ENCODE assay signal across 19 cellular contexts in the genomic region with DNA sequence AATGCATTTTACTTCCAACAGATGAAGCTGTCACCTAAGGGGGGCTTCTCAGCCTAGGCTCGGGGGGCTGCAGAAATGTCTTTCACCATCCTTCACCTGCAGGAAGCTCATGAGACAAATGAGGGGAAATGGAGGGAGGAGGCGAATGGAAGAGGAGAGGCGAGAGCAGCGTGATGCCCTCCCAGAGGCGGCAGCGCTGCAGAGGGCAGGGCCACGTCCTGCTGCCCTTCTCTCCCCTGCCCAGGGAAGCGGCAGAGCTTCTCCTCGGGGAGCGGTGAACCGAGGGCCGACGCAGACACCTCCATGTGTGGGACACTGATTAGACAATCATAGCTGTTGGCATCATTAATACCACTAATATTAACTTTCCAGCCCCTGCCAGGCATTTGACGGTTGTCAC.
A peak's percentile ranks its signal among the peaks of the same experiment; 100 is the strongest.
DNase-seq lines count a peak whose midpoint lies in the region; ATAC-seq, FAIRE-seq and TF ChIP-seq lines count a peak whose summit lies in the region.
"Had no signal": no experiment of that assay in that cellular context is flagged by ENCODE, and none has a peak within 500 bp of the region (broad histone marks: within the 10 kb centered on the region; RNA-seq: fewer than 3 reads in every experiment).

No MANE protein-coding gene starts in this region.

- no CpG with 5 or more reads among the region's 14 CpGs for WGBS in neuronal stem cell (ENCODE audit: extremely low coverage in 2 of 2, insufficient read length in 2 of 2, insufficient replicate concordance in 1 of 2), 2 donors

- H3K9me3 Mint-ChIP-seq in GM23338 = no peaks in the 10 kb centered on the region
- no peaks in the 10 kb centered on the region for H3K9me3 Mint-ChIP-seq in chondrocyte (ENCODE audit: low read depth)
- no peaks in the 10 kb centered on the region for H3K9me3 Mint-ChIP-seq in CD8-positive, alpha-beta T cell

- peak overlapping the region; percentile 84 for H3K14ac ChIP-seq in neuronal stem cell (ENCODE audit: low read length)

- H2AFZ ChIP-seq in GM23338 = no peak overlapping the region; the same call in 1 of the 2 replicates
- H2AFZ ChIP-seq in neuronal stem cell (ENCODE audit: low read length) = no peak overlapping the region

- TF ChIP-seq CTCF in GM23338 (conservative IDR thresholded peaks at IDR 0.05; ENCODE audit: low read depth in 2 of 2) = no peak
- no peak for TF ChIP-seq CTCF in chondrocyte (IDR thresholded peaks at IDR 0.05)
- TF ChIP-seq CTCF in upper lobe of right lung (IDR thresholded peaks at IDR 0.05) = no peak
- no peak for TF ChIP-seq CTCF in GM10248 (IDR thresholded peaks at IDR 0.05; ENCODE audit: control extremely low read depth, extremely low read depth, low read depth, missing control alignments)
- TF ChIP-seq CTCF in CD8-positive, alpha-beta T cell (IDR thresholded peaks at IDR 0.05) = no peak

- H3K27me3 ChIP-seq in GM23338 (ENCODE audit: insufficient read depth) (peaks cover 9% of the 10 kb centered on the region; the same call in 1 of the 2 replicates), neuronal stem cell (ENCODE audit: control insufficient read depth in 3 of 3, insufficient read depth in 3 of 3, low read depth in 1 of 3, low read length in 3 of 3) (peaks cover 0 to 21% (median 0%) of the 10 kb centered on the region in 3 experiments), upper lobe of right lung (no peaks in the 10 kb centered on the region)
- H3K27me3 ChIP-seq in CD8-positive, alpha-beta T cell (ENCODE audit: insufficient read depth, low read length) = no peaks in the 10 kb centered on the region
- H3K27me3 ChIP-seq: BLaER1 treated with 17β-estradiol and CSF1 and Interleukin-3, amounts not matched to agents 10 nM and 100 nM had no signal

- peak overlapping the region; percentile 12 for H2AK5ac ChIP-seq in neuronal stem cell (ENCODE audit: low read depth, low read length)

- no peak overlapping the region for H3K27ac Mint-ChIP-seq in GM23338
- no peak overlapping the region for H3K27ac Mint-ChIP-seq in chondrocyte (ENCODE audit: unreplicated experiment)
- H3K27ac Mint-ChIP-seq in CD8-positive, alpha-beta T cell = no peak overlapping the region
- H3K27ac Mint-ChIP-seq: HFFc6, IgD-negative memory B cell had no signal

- no peak for DNase-seq in GM23338 (ENCODE audit: low spot score)
- DNase-seq in chondrocyte (ENCODE audit: low spot score) = peak; percentile 74
- DNase-seq in neuronal stem cell (ENCODE audit: low spot score) = no peak
- DNase-seq in upper lobe of right lung = peak; percentile 29
- no peak for DNase-seq in GM10248 (ENCODE audit: extremely low spot score)
- DNase-seq in RCC 7860 (ENCODE audit: low spot score) = no peak
- no peak for DNase-seq in CD8-positive, alpha-beta T cell
- DNase-seq: 8988T; AML-193; Calu3; CD4-positive, CD25-positive, alpha-beta regulatory T cell; DMS 273 treated with DMSO at 0.1 percent for 48 hours; GOT3; HCEC 1CT; HFFc6 had no signal

- H3K4me1 ChIP-seq in GM23338 (ENCODE audit: insufficient read depth) = peaks cover 8% of the 10 kb centered on the region
- H3K4me1 ChIP-seq in neuronal stem cell (ENCODE audit: control insufficient read depth in 2 of 2, insufficient read depth in 1 of 2, low read depth in 1 of 2, low read length in 2 of 2) = peaks cover 0 to 5% of the 10 kb centered on the region in 2 donors
- H3K4me1 ChIP-seq in upper lobe of right lung = no peaks in the 10 kb centered on the region
- H3K4me1 ChIP-seq in CD8-positive, alpha-beta T cell (ENCODE audit: insufficient read depth, low read length) = no peaks in the 10 kb centered on the region

- H3K4me3 Mint-ChIP-seq in GM23338 (no peak overlapping the region), chondrocyte (ENCODE audit: unreplicated experiment) (no peak overlapping the region)
- H3K4me3 Mint-ChIP-seq in CD8-positive, alpha-beta T cell = no peak overlapping the region
- H3K4me3 Mint-ChIP-seq: CD4-positive, CD25-positive, alpha-beta regulatory T cell; HFFc6; IgD-negative memory B cell had no signal

- FAIRE-seq in RCC 7860 (lab: Jason Lieb, UNC) = no peak
- FAIRE-seq: GM12878, GM18507 had no signal

- intact Hi-C loops in upper lobe of right lung (cut with DNase I) = no loop called here
- intact Hi-C loops in CD8-positive, alpha-beta T cell (cut with DNase I, micrococcal nuclease) = no loop called here

- H3K36me3 Mint-ChIP-seq in GM23338 (ENCODE audit: low read depth) (no peaks in the 10 kb centered on the region), chondrocyte (ENCODE audit: low read depth) (no peaks in the 10 kb centered on the region)
- no peaks in the 10 kb centered on the region for H3K36me3 Mint-ChIP-seq in CD8-positive, alpha-beta T cell
- H3K36me3 Mint-ChIP-seq: CD4-positive, CD25-positive, alpha-beta regulatory T cell; IgD-negative memory B cell had no signal

- H3K18ac ChIP-seq in neuronal stem cell (ENCODE audit: low read length) = peak overlapping the region; percentile 9

- peaks cover 16% of the 10 kb centered on the region for H3K4me1 Mint-ChIP-seq in GM23338
- peaks cover 6% of the 10 kb centered on the region for H3K4me1 Mint-ChIP-seq in chondrocyte (ENCODE audit: low read depth)
- peaks cover 2% of the 10 kb centered on the region for H3K4me1 Mint-ChIP-seq in CD8-positive, alpha-beta T cell (ENCODE audit: low read depth)

- no peaks in the 10 kb centered on the region for H3K79me1 ChIP-seq in neuronal stem cell (ENCODE audit: low read depth, low read length)

- no peaks in the 10 kb centered on the region for H3K9me2 ChIP-seq in GM23338 (ENCODE audit: insufficient read depth)

- H3K4ac ChIP-seq in neuronal stem cell (ENCODE audit: low read length) = no peak overlapping the region

- no peak overlapping the region for H4K91ac ChIP-seq in neuronal stem cell (ENCODE audit: low read depth, low read length, poor library complexity)

- 0 out of 2 replicates have a peak overlapping the region, but pooled peaks have one; percentile 69 for H3K4me2 ChIP-seq in GM23338
- no peak overlapping the region for H3K4me2 ChIP-seq in neuronal stem cell (ENCODE audit: insufficient read depth, low read length, poor library complexity, severe bottlenecking)

- H2BK12ac ChIP-seq in neuronal stem cell (ENCODE audit: low read length) = no peak overlapping the region

- no peak overlapping the region for H3K4me3 ChIP-seq in GM23338
- H3K4me3 ChIP-seq in neuronal stem cell (ENCODE audit: low read length in 2 of 2) = no peak overlapping the region
- no peak overlapping the region for H3K4me3 ChIP-seq in upper lobe of right lung
- no peak overlapping the region for H3K4me3 ChIP-seq in CD8-positive, alpha-beta T cell (ENCODE audit: low read depth, low read length)
- H3K4me3 ChIP-seq: BLaER1 treated with 17β-estradiol and CSF1 and Interleukin-3, amounts not matched to agents 10 nM and 100 nM; GM12878 had no signal

- no peaks in the 10 kb centered on the region for H4K20me1 ChIP-seq in GM23338 (replicated peaks; ENCODE audit: insufficient read depth)
- H4K20me1 ChIP-seq: BLaER1 treated with 17β-estradiol and CSF1 and Interleukin-3, amounts not matched to agents 10 nM and 100 nM had no signal

- no peak overlapping the region for H3K27ac ChIP-seq in GM23338 (ENCODE audit: low read depth)
- no peak overlapping the region for H3K27ac ChIP-seq in neuronal stem cell (replicated peaks; ENCODE audit: low read length)
- H3K27ac ChIP-seq in upper lobe of right lung = no peak overlapping the region
- no peak overlapping the region for H3K27ac ChIP-seq in CD8-positive, alpha-beta T cell (ENCODE audit: low read depth, low read length)
- H3K27ac ChIP-seq: BLaER1 treated with 17β-estradiol and CSF1 and Interleukin-3, amounts not matched to agents 10 nM and 100 nM had no signal

- no peaks in the 10 kb centered on the region for H3F3A ChIP-seq in GM23338 (replicated peaks; ENCODE audit: low read depth)

- no peak for ATAC-seq in GM23338
- no peak for ATAC-seq in upper lobe of right lung
- ATAC-seq in CD8-positive, alpha-beta T cell = no peak

- H3K9ac ChIP-seq in neuronal stem cell (ENCODE audit: low read depth, low read length, poor library complexity) = no peak overlapping the region

- no peak overlapping the region for H2BK15ac ChIP-seq in neuronal stem cell (ENCODE audit: low read length)

- H2BK5ac ChIP-seq in neuronal stem cell (ENCODE audit: low read length) = peak overlapping the region; percentile 9

- no peaks in the 10 kb centered on the region for H3K36me3 ChIP-seq in GM23338 (ENCODE audit: insufficient read depth)
- no peaks in the 10 kb centered on the region for H3K36me3 ChIP-seq in neuronal stem cell (replicated peaks in 1 of 2; ENCODE audit: control insufficient read depth in 2 of 2, insufficient read depth in 2 of 2, low read length in 2 of 2)
- H3K36me3 ChIP-seq in upper lobe of right lung = no peaks in the 10 kb centered on the region
- H3K36me3 ChIP-seq in CD8-positive, alpha-beta T cell (ENCODE audit: insufficient read depth, low read length) = no peaks in the 10 kb centered on the region
- H3K36me3 ChIP-seq: BLaER1 treated with 17β-estradiol and CSF1 and Interleukin-3, amounts not matched to agents 10 nM and 100 nM had no signal

- CTCF ChIA-PET in GM10248 (lab: Yijun Ruan, JAX) = interaction anchor here (0.8 to 2.9 kb wide), 12 partner anchors 8 to 746 kb away, joined by 3 to 10 read pairs (median 4); no protein-coding TSS in a partner anchor
- CTCF ChIA-PET in CD8-positive, alpha-beta T cell (lab: Charles Lee) = interaction anchor here (0.9 to 2.5 kb wide), 4 partner anchors 8 to 1592 kb away, joined by 3 to 15 read pairs (median 4); no protein-coding TSS in a partner anchor

- no peaks in the 10 kb centered on the region for H3K9me3 ChIP-seq in neuronal stem cell (replicated peaks in 1 of 2; ENCODE audit: control insufficient read depth in 2 of 2, insufficient read depth in 1 of 2, low read depth in 1 of 2, low read length in 2 of 2)
- no peaks in the 10 kb centered on the region for H3K9me3 ChIP-seq in upper lobe of right lung
- H3K9me3 ChIP-seq in CD8-positive, alpha-beta T cell (ENCODE audit: low read length) = no peaks in the 10 kb centered on the region

- no peak overlapping the region for H3K23ac ChIP-seq in neuronal stem cell (ENCODE audit: low read depth, low read length, poor library complexity)

- no peak overlapping the region for H4K8ac ChIP-seq in neuronal stem cell (ENCODE audit: low read depth, low read length)

- POLR2A ChIA-PET in GM10248 (lab: Yijun Ruan, JAX) = no interaction called here
- POLR2A ChIA-PET in CD8-positive, alpha-beta T cell (lab: Charles Lee) = no interaction called here

- no peak overlapping the region for H2BK120ac ChIP-seq in neuronal stem cell (ENCODE audit: low read depth, low read length)

- H3K27me3 Mint-ChIP-seq in GM23338 (ENCODE audit: insufficient read depth, low read depth, poor library complexity) = peaks cover 23% of the 10 kb centered on the region
- H3K27me3 Mint-ChIP-seq in chondrocyte (ENCODE audit: low read depth) = no peaks in the 10 kb centered on the region
- peaks cover 22% of the 10 kb centered on the region for H3K27me3 Mint-ChIP-seq in CD8-positive, alpha-beta T cell (ENCODE audit: low read depth)

- no peaks in the 10 kb centered on the region for H3K79me2 ChIP-seq in GM23338 (replicated peaks; ENCODE audit: insufficient read depth)

TF ChIP-seq in GM23338, 12 proteins besides CTCF, POLR2A, EP300 and RAD21:
- TF ChIP-seq ZNF331 (CRISPR knock-in tag; IDR thresholded peaks at IDR 0.05; ENCODE audit: low read depth) = no peak

Comparison
In these comparisons a context has a peak if more than half of its experiments do, and no peak if none do; other contexts are left out.
1. DNase-seq: peak in chondrocyte (single experiment) and upper lobe of right lung (single experiment); none in GM23338 (single experiment), neuronal stem cell (single experiment), GM10248 (single experiment), RCC 7860 (single experiment) and CD8-positive, alpha-beta T cell (0 of 7).